ENCODE assay signal across 15 cellular contexts in genomic region chr9:38284039-38284767, GRCh38.
"Had no signal": no experiment of that assay in that cellular context is flagged by ENCODE, and none has a peak within 500 bp of the region (broad histone marks: within the 10 kb centered on the region; RNA-seq: fewer than 3 reads in every experiment).

No MANE protein-coding gene starts in this region.

- ATAC-seq: foreskin keratinocyte, heart left ventricle, pancreas had no signal

- H3K27ac Mint-ChIP-seq: activated naive CD8-positive, alpha-beta T cell treated with anti-CD3 and anti-CD28 coated beads for 36 hours; memory B cell; nephron had no signal

- H3K4me1 ChIP-seq: foreskin keratinocyte, heart left ventricle, left ventricle myocardium inferior, pancreas had no signal

- H3K9me3 ChIP-seq: heart left ventricle, left ventricle myocardium inferior, pancreas had no signal

- H3K4me3 Mint-ChIP-seq: activated naive CD8-positive, alpha-beta T cell treated with anti-CD3 and anti-CD28 coated beads for 36 hours; memory B cell; nephron had no signal

- H3K36me3 ChIP-seq: heart left ventricle, left ventricle myocardium inferior, pancreas had no signal

- H3K9me3 Mint-ChIP-seq: activated naive CD8-positive, alpha-beta T cell treated with anti-CD3 and anti-CD28 coated beads for 36 hours; memory B cell; nephron had no signal

- DNase-seq: activated CD4-positive, alpha-beta T cell treated with anti-CD3 and anti-CD28 coated beads, Interleukin-2, amount 50 U/mL, for 4 hours; activated CD4-positive, CD25-positive, alpha-beta regulatory T cell treated with anti-CD3 and anti-CD28 coated beads, Interleukin-2, amount 50 U/mL, for 72 hours; activated gamma-delta T cell; activated naive CD8-positive, alpha-beta T cell treated with anti-CD3 and anti-CD28 coated beads for 36 hours; activated T-cell treated with anti-CD3 and anti-CD28 coated beads, Interleukin-2, amount 50 U/mL, for 48 hours; anterior cingulate cortex; foreskin keratinocyte; heart left ventricle; kidney; left ventricle myocardium inferior; pancreas; T-helper 2 cell had no signal

- H3K4me1 Mint-ChIP-seq: memory B cell had no signal

- H3K27ac ChIP-seq: foreskin keratinocyte, heart left ventricle, left ventricle myocardium inferior, pancreas, skin epidermis had no signal

- H3K4me3 ChIP-seq: heart left ventricle, left ventricle myocardium inferior, pancreas, skin epidermis had no signal

- H3K27me3 Mint-ChIP-seq: activated naive CD8-positive, alpha-beta T cell treated with anti-CD3 and anti-CD28 coated beads for 36 hours had no signal

- H3K27me3 ChIP-seq: pancreas had no signal

- H3K36me3 Mint-ChIP-seq: activated naive CD8-positive, alpha-beta T cell treated with anti-CD3 and anti-CD28 coated beads for 36 hours; memory B cell had no signal
